Comparison of ENCODE assay signal across 1 cellular context in the genomic region with DNA sequence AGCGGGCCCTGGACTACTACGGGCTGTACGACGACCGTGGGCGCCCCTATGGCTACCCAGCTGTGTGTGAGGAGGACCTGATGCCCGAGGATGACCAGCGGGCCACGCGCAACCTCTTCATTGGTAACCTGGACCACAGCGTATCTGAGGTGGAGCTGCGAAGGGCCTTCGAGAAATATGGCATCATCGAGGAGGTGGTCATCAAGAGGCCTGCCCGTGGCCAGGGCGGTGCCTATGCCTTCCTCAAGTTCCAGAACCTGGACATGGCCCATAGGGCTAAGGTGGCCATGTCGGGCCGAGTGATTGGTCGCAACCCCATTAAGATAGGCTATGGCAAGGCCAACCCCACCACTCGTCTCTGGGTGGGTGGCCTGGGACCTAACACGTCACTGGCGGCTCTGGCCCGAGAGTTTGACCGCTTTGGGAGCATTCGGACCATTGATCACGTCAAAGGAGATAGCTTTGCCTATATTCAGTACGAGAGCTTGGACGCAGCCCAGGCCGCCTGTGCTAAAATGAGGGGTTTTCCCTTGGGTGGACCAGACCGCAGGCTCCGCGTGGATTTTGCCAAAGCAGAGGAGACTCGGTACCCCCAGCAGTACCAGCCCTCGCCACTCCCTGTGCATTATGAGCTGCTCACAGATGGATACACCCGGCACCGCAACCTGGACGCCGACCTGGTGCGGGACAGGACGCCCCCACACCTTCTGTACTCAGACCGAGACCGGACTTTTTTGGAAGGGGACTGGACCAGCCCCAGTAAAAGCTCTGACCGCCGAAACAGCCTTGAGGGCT.
TF ChIP-seq lines count a peak whose summit lies in the region.

No MANE protein-coding gene starts in this region.

TF ChIP-seq in GM12878, 131 proteins besides CTCF, POLR2A, EP300 and RAD21 (continued from another document):
- TF ChIP-seq HDAC6 (IDR thresholded peaks at IDR 0.05; ENCODE audit: unreplicated experiment) (no peak), CBX5 (IDR thresholded peaks at IDR 0.05; ENCODE audit: low read depth) (no peak), CHD4 (IDR thresholded peaks at IDR 0.05) (no peak), MEF2B (IDR thresholded peaks at IDR 0.05; ENCODE audit: partially characterized antibody, poor library complexity, severe bottlenecking) (no peak), E2F8 (IDR thresholded peaks at IDR 0.05; ENCODE audit: low read depth, partially characterized antibody) (no peak), NR2C2 (IDR thresholded peaks at IDR 0.05; ENCODE audit: borderline replicate concordance, control insufficient read depth, insufficient read length, low read depth) (no peak), CBX3 (IDR thresholded peaks at IDR 0.05; ENCODE audit: borderline replicate concordance, low read depth) (no peak), SUZ12 (IDR thresholded peaks at IDR 0.05; ENCODE audit: unreplicated experiment) (no peak)
- TF ChIP-seq, protein P1, sequence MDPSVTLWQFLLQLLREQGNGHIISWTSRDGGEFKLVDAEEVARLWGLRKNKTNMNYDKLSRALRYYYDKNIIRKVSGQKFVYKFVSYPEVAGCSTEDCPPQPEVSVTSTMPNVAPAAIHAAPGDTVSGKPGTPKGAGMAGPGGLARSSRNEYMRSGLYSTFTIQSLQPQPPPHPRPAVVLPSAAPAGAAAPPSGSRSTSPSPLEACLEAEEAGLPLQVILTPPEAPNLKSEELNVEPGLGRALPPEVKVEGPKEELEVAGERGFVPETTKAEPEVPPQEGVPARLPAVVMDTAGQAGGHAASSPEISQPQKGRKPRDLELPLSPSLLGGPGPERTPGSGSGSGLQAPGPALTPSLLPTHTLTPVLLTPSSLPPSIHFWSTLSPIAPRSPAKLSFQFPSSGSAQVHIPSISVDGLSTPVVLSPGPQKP (IDR thresholded peaks at IDR 0.05; ENCODE audit: low read depth, low read length) = no peak
- TF ChIP-seq, protein P2, sequence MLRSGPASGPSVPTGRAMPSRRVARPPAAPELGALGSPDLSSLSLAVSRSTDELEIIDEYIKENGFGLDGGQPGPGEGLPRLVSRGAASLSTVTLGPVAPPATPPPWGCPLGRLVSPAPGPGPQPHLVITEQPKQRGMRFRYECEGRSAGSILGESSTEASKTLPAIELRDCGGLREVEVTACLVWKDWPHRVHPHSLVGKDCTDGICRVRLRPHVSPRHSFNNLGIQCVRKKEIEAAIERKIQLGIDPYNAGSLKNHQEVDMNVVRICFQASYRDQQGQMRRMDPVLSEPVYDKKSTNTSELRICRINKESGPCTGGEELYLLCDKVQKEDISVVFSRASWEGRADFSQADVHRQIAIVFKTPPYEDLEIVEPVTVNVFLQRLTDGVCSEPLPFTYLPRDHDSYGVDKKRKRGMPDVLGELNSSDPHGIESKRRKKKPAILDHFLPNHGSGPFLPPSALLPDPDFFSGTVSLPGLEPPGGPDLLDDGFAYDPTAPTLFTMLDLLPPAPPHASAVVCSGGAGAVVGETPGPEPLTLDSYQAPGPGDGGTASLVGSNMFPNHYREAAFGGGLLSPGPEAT (IDR thresholded peaks at IDR 0.05; ENCODE audit: low read depth) = no peak
TF ChIP-seq in GM12878: peak in this region for 0.
